ENCODE assay signal across 17 cellular contexts in the genomic region with DNA sequence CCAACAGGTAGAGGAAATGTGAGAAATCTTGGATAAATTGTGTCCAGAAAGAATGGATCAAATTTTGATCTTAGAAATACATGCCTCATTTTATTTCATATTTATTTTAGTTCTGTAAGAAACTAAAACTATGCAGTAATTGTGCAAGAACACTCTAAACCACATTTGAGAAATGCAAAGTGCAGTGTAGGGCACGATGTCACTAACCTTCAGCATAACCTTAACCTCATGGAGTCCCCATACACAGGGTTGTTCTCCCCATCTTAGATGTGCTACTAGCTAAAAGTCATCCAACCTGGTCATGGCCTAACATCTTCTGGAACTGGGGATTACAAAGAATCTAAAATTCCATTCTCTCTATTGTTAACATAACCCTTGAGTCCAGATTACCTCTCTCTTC. TPM values are rescaled to one million over a fixed set of nuclear protein-coding genes. Genes with fewer than 3 reads are reported as not detected.
DNase-seq lines count a peak whose midpoint lies in the region; ATAC-seq and TF ChIP-seq lines count a peak whose summit lies in the region.
"Had no signal": no experiment of that assay in that cellular context is flagged by ENCODE, and none has a peak within 500 bp of the region (broad histone marks: within the 10 kb centered on the region; RNA-seq: fewer than 3 reads in every experiment).

No MANE protein-coding gene starts in this region.

- H2AFZ ChIP-seq in neuronal stem cell (ENCODE audit: low read length), result peak overlapping the region; percentile 79

- H3K9me3 ChIP-seq in left ventricle myocardium inferior (replicated peaks), result peaks cover 8% of the 10 kb centered on the region
- no peaks in the 10 kb centered on the region for H3K9me3 ChIP-seq in neuronal stem cell (replicated peaks in 1 of 2; ENCODE audit: control insufficient read depth in 2 of 2, insufficient read depth in 1 of 2, low read depth in 1 of 2, low read length in 2 of 2)
- H3K9me3 ChIP-seq: ascending aorta had no signal

- H2BK5ac ChIP-seq in neuronal stem cell (ENCODE audit: low read length), result no peak overlapping the region

- no CpG with 5 or more reads among the region's 1 CpG for WGBS in neuronal stem cell (ENCODE audit: extremely low coverage in 2 of 2, insufficient read length in 2 of 2, insufficient replicate concordance in 1 of 2), 2 donors

- no peak overlapping the region for H3K23ac ChIP-seq in neuronal stem cell (ENCODE audit: low read depth, low read length, poor library complexity)

- H3K4me1 ChIP-seq in left ventricle myocardium inferior (peaks cover 15% of the 10 kb centered on the region), neuronal stem cell (ENCODE audit: control insufficient read depth in 2 of 2, insufficient read depth in 1 of 2, low read depth in 1 of 2, low read length in 2 of 2) (peaks cover 3 to 4% of the 10 kb centered on the region in 2 donors)
- H3K4me1 ChIP-seq: ascending aorta had no signal

- H3K79me1 ChIP-seq in neuronal stem cell (ENCODE audit: low read depth, low read length), result no peaks in the 10 kb centered on the region

- no peak for TF ChIP-seq CTCF in left ventricle myocardium inferior (IDR thresholded peaks at IDR 0.05; ENCODE audit: borderline replicate concordance)

- H3K18ac ChIP-seq in neuronal stem cell (ENCODE audit: low read length), result no peak overlapping the region

- ATAC-seq in left ventricle myocardium superior (no peak), GM18870 (IDR thresholded peaks at IDR 0.05; ENCODE audit: unreplicated experiment) (no peak), HG02759 (IDR thresholded peaks at IDR 0.05; ENCODE audit: unreplicated experiment) (no peak)
- ATAC-seq: activated CD8-positive, alpha-beta T cell treated with anti-CD3 and anti-CD28 coated beads, Interleukin-2, amount 10 ng/mL, durations not matched to agents 7 days and 5 days; GM12878; SK-N-SH treated with all-trans-retinoic acid at 6 μM for 48 hours had no signal

- H2AK5ac ChIP-seq in neuronal stem cell (ENCODE audit: low read depth, low read length), result no peak overlapping the region

- DNase-seq in left ventricle myocardium inferior, result no peak
- DNase-seq in left ventricle myocardium superior, result no peak
- peak; percentile 31 for DNase-seq in fibroblast of peridontal ligament (ENCODE audit: extremely low read depth)
- no peak for DNase-seq in neuronal stem cell (ENCODE audit: low spot score)
- no peak for DNase-seq in activated effector memory CD4-positive, alpha-beta T cell treated with anti-CD3 and anti-CD28 coated beads, Interleukin-2, amount 50 U/mL, for 16 hours
- DNase-seq in T-helper 2 cell, result no peak
- DNase-seq: activated CD8-positive, alpha-beta T cell treated with anti-CD3 and anti-CD28 coated beads, Interleukin-2, amount 10 ng/mL, durations not matched to agents 7 days and 5 days; CD8-positive, alpha-beta memory T cell; NCI-H446; OCI-M1 had no signal

- no peak overlapping the region for H3K4me2 ChIP-seq in neuronal stem cell (ENCODE audit: insufficient read depth, low read length, poor library complexity, severe bottlenecking)

- no peak overlapping the region for H2BK15ac ChIP-seq in neuronal stem cell (ENCODE audit: low read length)

- no peak overlapping the region for H4K8ac ChIP-seq in neuronal stem cell (ENCODE audit: low read depth, low read length)

- no peaks in the 10 kb centered on the region for H3K36me3 ChIP-seq in left ventricle myocardium inferior
- no peaks in the 10 kb centered on the region for H3K36me3 ChIP-seq in neuronal stem cell (replicated peaks in 1 of 2; ENCODE audit: control insufficient read depth in 2 of 2, insufficient read depth in 2 of 2, low read length in 2 of 2)
- H3K36me3 ChIP-seq: ascending aorta had no signal

- no peak overlapping the region for H3K9ac ChIP-seq in neuronal stem cell (ENCODE audit: low read depth, low read length, poor library complexity)

- intact Hi-C loops in left ventricle myocardium inferior (cut with micrococcal nuclease) (no loop called here), left ventricle myocardium superior (cut with micrococcal nuclease) (no loop called here)

- no peak overlapping the region for H2BK120ac ChIP-seq in neuronal stem cell (ENCODE audit: low read depth, low read length)

- no peaks in the 10 kb centered on the region for H3K27me3 ChIP-seq in left ventricle myocardium inferior (ENCODE audit: low read depth)
- H3K27me3 ChIP-seq in neuronal stem cell (ENCODE audit: control insufficient read depth in 3 of 3, insufficient read depth in 3 of 3, low read depth in 1 of 3, low read length in 3 of 3), result no peaks in the 10 kb centered on the region
- H3K27me3 ChIP-seq: ascending aorta had no signal

- H3K4ac ChIP-seq in neuronal stem cell (ENCODE audit: low read length), result no peak overlapping the region

- no peak overlapping the region for H2BK12ac ChIP-seq in neuronal stem cell (ENCODE audit: low read length)

- H3K4me3 ChIP-seq in left ventricle myocardium inferior, result no peak overlapping the region
- no peak overlapping the region for H3K4me3 ChIP-seq in neuronal stem cell (ENCODE audit: low read length in 2 of 2)
- H3K4me3 ChIP-seq: ascending aorta, GM12878, skin epidermis had no signal

- H3K14ac ChIP-seq in neuronal stem cell (ENCODE audit: low read length), result no peak overlapping the region

- peak overlapping the region; percentile 54 for H3K27ac ChIP-seq in left ventricle myocardium inferior (replicated peaks)
- no peak overlapping the region for H3K27ac ChIP-seq in neuronal stem cell (replicated peaks; ENCODE audit: low read length)
- H3K27ac ChIP-seq: ascending aorta, HL-60 had no signal

- H4K91ac ChIP-seq in neuronal stem cell (ENCODE audit: low read depth, low read length, poor library complexity), result no peak overlapping the region

RNA-seq across cellular contexts. Expression of gene ARHGAP42, which starts 48.4 kb away (rescaled TPM):
- total RNA-seq in left ventricle myocardium inferior (11.1 TPM), left ventricle myocardium superior (5.7 TPM)
- 8.1 TPM for polyA plus RNA-seq in neuronal stem cell (2013, experiment 1 of 2)
- 8.0 TPM for polyA plus RNA-seq in neuronal stem cell (2013, experiment 2 of 2)
